Comparison of ENCODE assay signal across 25 cellular contexts in genomic region chr17:33492731-33493260, GRCh38.
"Had no signal": no experiment of that assay in that cellular context is flagged by ENCODE, and none has a peak within 500 bp of the region (broad histone marks: within the 10 kb centered on the region; RNA-seq: fewer than 3 reads in every experiment).

No MANE protein-coding gene starts in this region.

- H3K36me3 ChIP-seq: gastroesophageal sphincter, heart left ventricle, neutrophil, pancreas, right lobe of liver, spleen, tibial artery had no signal

- H3K27me3 ChIP-seq: foreskin keratinocyte, gastroesophageal sphincter, heart left ventricle, hepatocyte, neutrophil, right lobe of liver, spleen, testis, tibial artery had no signal

- H2AFZ ChIP-seq: hepatocyte had no signal

- DNase-seq: cortex of kidney; dorsolateral prefrontal cortex; effector CD4-positive, alpha-beta T cell; foreskin keratinocyte; heart left ventricle; kidney; mesendoderm; midbrain; natural killer cell; pancreas; right lobe of liver; spleen; stimulated activated CD4-positive, alpha-beta T cell treated with anti-CD3 and anti-CD28 coated beads, Interleukin-4, amount 100 ng/mL, for 4 hours; stimulated activated naive CD8-positive, alpha-beta T cell treated with anti-CD3 and anti-CD28 coated beads, Interleukin-15, Interleukin-2, amounts not matched to agents 100 U/mL and 50 U/mL, for 24 hours; substantia nigra; tibial artery had no signal

- H3K4me3 ChIP-seq: dorsolateral prefrontal cortex, gastroesophageal sphincter, heart left ventricle, hepatocyte, pancreas, right lobe of liver, spleen, testis, tibial artery had no signal

- H3K4me1 ChIP-seq: foreskin keratinocyte, gastroesophageal sphincter, pancreas, right lobe of liver, spleen, testis, tibial artery had no signal

- H3K27ac ChIP-seq: dorsolateral prefrontal cortex, epithelial cell of prostate, foreskin keratinocyte, gastroesophageal sphincter, hepatocyte, neutrophil, pancreas, right lobe of liver, spleen, testis, tibial artery had no signal

- FAIRE-seq: kidney, pancreas, urothelium cell line had no signal

- H3K79me2 ChIP-seq: hepatocyte had no signal

- ATAC-seq: esophagus mucosa; foreskin keratinocyte; gastroesophageal sphincter; left lobe of liver; natural killer cell; pancreas; right lobe of liver; stimulated activated memory B cell treated with anti-CD40 and anti-IgM and Interleukin-4, amounts not matched to agents 10 μg/mL and 1 μg/mL and 100 μg/mL, for 72 hours; stimulated activated naive CD8-positive, alpha-beta T cell treated with anti-CD3 and anti-CD28 coated beads, Interleukin-15, Interleukin-2, amounts not matched to agents 100 U/mL and 50 U/mL, for 24 hours had no signal

- H3K4me2 ChIP-seq: hepatocyte had no signal

- H3K9me3 ChIP-seq: gastroesophageal sphincter, heart left ventricle, neutrophil, pancreas, right lobe of liver, spleen, testis, tibial artery had no signal
